ENCODE assay signal across 25 cellular contexts in genomic region chr7:36076073-36076472, GRCh38.
"Had no signal": no experiment of that assay in that cellular context is flagged by ENCODE, and none has a peak within 500 bp of the region (broad histone marks: within the 10 kb centered on the region; RNA-seq: fewer than 3 reads in every experiment).

No MANE protein-coding gene starts in this region.

- H3K4me1 Mint-ChIP-seq: activated CD4-positive, alpha-beta T cell treated with anti-CD3 and anti-CD28 coated beads, Interleukin-2, amount 10 ng/mL, durations not matched to agents 7 days and 5 days; activated naive CD8-positive, alpha-beta T cell treated with anti-CD3 and anti-CD28 coated beads for 36 hours; naive thymus-derived CD4-positive, alpha-beta T cell; stimulated activated naive B cell treated with anti-CD40 and anti-IgM and Interleukin-4, amounts not matched to agents 10 μg/mL and 1 μg/mL and 100 μg/mL, for 72 hours had no signal

- DNase-seq: activated CD4-positive, alpha-beta T cell treated with anti-CD3 and anti-CD28 coated beads, Interleukin-2, amount 10 ng/mL, durations not matched to agents 7 days and 5 days; activated CD4-positive, CD25-positive, alpha-beta regulatory T cell treated with anti-CD3 and anti-CD28 coated beads, Interleukin-2, amount 50 U/mL, for 72 hours; activated CD8-positive, alpha-beta T cell treated with anti-CD3 and anti-CD28 coated beads, Interleukin-2, amount 10 ng/mL, durations not matched to agents 7 days and 5 days; activated naive CD4-positive, alpha-beta T cell treated with Interleukin-2 at 50 U/mL for 16 hours; activated naive CD8-positive, alpha-beta T cell treated with anti-CD3 and anti-CD28 coated beads for 36 hours; activated T-cell treated with anti-CD3 and anti-CD28 coated beads, Interleukin-2, amount 50 U/mL, for 24 hours; amniotic stem cell; colonic mucosa; kidney; naive thymus-derived CD4-positive, alpha-beta T cell; stimulated activated CD4-positive, alpha-beta T cell treated with anti-CD3 and anti-CD28 coated beads, Interleukin-2, amount 100 ng/mL, for 48 hours; stimulated activated CD8-positive, alpha-beta memory T cell treated with anti-CD3 and anti-CD28 coated beads, Interleukin-4, amount 100 ng/mL, for 48 hours; stimulated activated naive B cell treated with anti-CD40 and anti-IgM and Interleukin-4, amounts not matched to agents 10 μg/mL and 1 μg/mL and 100 μg/mL, for 72 hours; WERI-Rb-1 had no signal

- H3K9me3 ChIP-seq: breast epithelium, colonic mucosa, gastroesophageal sphincter, sigmoid colon, thoracic aorta, vagina had no signal

- H3K4me3 Mint-ChIP-seq: activated CD4-positive, alpha-beta T cell treated with anti-CD3 and anti-CD28 coated beads, Interleukin-2, amount 10 ng/mL, durations not matched to agents 7 days and 5 days; activated CD8-positive, alpha-beta T cell treated with anti-CD3 and anti-CD28 coated beads, Interleukin-2, amount 10 ng/mL, durations not matched to agents 7 days and 5 days; activated naive CD8-positive, alpha-beta T cell treated with anti-CD3 and anti-CD28 coated beads for 36 hours; activated T-cell treated with anti-CD3 and anti-CD28 coated beads, Interleukin-2, amount 50 U/mL, for 24 hours; naive thymus-derived CD4-positive, alpha-beta T cell; neural crest cell; stimulated activated naive B cell treated with anti-CD40 and anti-IgM and Interleukin-4, amounts not matched to agents 10 μg/mL and 1 μg/mL and 100 μg/mL, for 72 hours; type B pancreatic cell had no signal

- H3K27me3 ChIP-seq: breast epithelium, colonic mucosa, gastroesophageal sphincter, sigmoid colon, vagina had no signal

- H3K9me3 Mint-ChIP-seq: activated CD4-positive, alpha-beta T cell treated with anti-CD3 and anti-CD28 coated beads, Interleukin-2, amount 10 ng/mL, durations not matched to agents 7 days and 5 days; activated naive CD8-positive, alpha-beta T cell treated with anti-CD3 and anti-CD28 coated beads for 36 hours; activated T-cell treated with anti-CD3 and anti-CD28 coated beads, Interleukin-2, amount 50 U/mL, for 24 hours; activated T-helper 2 cell treated with anti-CD3 and anti-CD28 coated beads, Interferon-gamma antibody, Interleukin-2, Interleukin-4, amounts not matched to agents 10 μg/mL and 5 μg/mL and 100 μg/mL, durations not matched to agents 14 hours and 24 hours and 36 hours; naive thymus-derived CD4-positive, alpha-beta T cell; neural crest cell; type B pancreatic cell had no signal

- H3K27ac Mint-ChIP-seq: activated CD4-positive, alpha-beta T cell treated with anti-CD3 and anti-CD28 coated beads, Interleukin-2, amount 10 ng/mL, durations not matched to agents 7 days and 5 days; activated CD8-positive, alpha-beta T cell treated with anti-CD3 and anti-CD28 coated beads, Interleukin-2, amount 10 ng/mL, durations not matched to agents 7 days and 5 days; activated naive CD8-positive, alpha-beta T cell treated with anti-CD3 and anti-CD28 coated beads for 36 hours; activated T-cell treated with anti-CD3 and anti-CD28 coated beads, Interleukin-2, amount 50 U/mL, for 24 hours; activated T-helper 2 cell treated with anti-CD3 and anti-CD28 coated beads, Interferon-gamma antibody, Interleukin-2, Interleukin-4, amounts not matched to agents 10 μg/mL and 5 μg/mL and 100 μg/mL, durations not matched to agents 14 hours and 24 hours and 36 hours; naive thymus-derived CD4-positive, alpha-beta T cell; stimulated activated naive B cell treated with anti-CD40 and anti-IgM and Interleukin-4, amounts not matched to agents 10 μg/mL and 1 μg/mL and 100 μg/mL, for 72 hours; type B pancreatic cell had no signal

- H3K4me1 ChIP-seq: breast epithelium, colonic mucosa, gastroesophageal sphincter, sigmoid colon, vagina had no signal

- H3K36me3 Mint-ChIP-seq: activated naive CD8-positive, alpha-beta T cell treated with anti-CD3 and anti-CD28 coated beads for 36 hours; naive thymus-derived CD4-positive, alpha-beta T cell; stimulated activated naive B cell treated with anti-CD40 and anti-IgM and Interleukin-4, amounts not matched to agents 10 μg/mL and 1 μg/mL and 100 μg/mL, for 72 hours; type B pancreatic cell had no signal

- H3K4me3 ChIP-seq: breast epithelium, colonic mucosa, gastroesophageal sphincter, lung, sigmoid colon, smooth muscle cell, thoracic aorta, vagina had no signal

- H3K27ac ChIP-seq: breast epithelium, colonic mucosa, epithelial cell of prostate, gastroesophageal sphincter, sigmoid colon, thoracic aorta, vagina, WERI-Rb-1 had no signal

- H3K36me3 ChIP-seq: breast epithelium, colonic mucosa, gastroesophageal sphincter, sigmoid colon, thoracic aorta, vagina, WERI-Rb-1 had no signal

- ATAC-seq: activated CD8-positive, alpha-beta T cell treated with anti-CD3 and anti-CD28 coated beads, Interleukin-2, amount 10 ng/mL, durations not matched to agents 7 days and 5 days; gastroesophageal sphincter; naive thymus-derived CD4-positive, alpha-beta T cell; stimulated activated naive B cell treated with anti-CD40 and anti-IgM and Interleukin-4, amounts not matched to agents 10 μg/mL and 1 μg/mL and 100 μg/mL, for 72 hours had no signal

- H3K27me3 Mint-ChIP-seq: activated CD4-positive, alpha-beta T cell treated with anti-CD3 and anti-CD28 coated beads, Interleukin-2, amount 10 ng/mL, durations not matched to agents 7 days and 5 days; activated naive CD8-positive, alpha-beta T cell treated with anti-CD3 and anti-CD28 coated beads for 36 hours; type B pancreatic cell had no signal

- H3K4me2 ChIP-seq: smooth muscle cell had no signal
